Comparison of ENCODE assay signal across 15 cellular contexts in genomic region chr5:130550553-130550940, GRCh38.
"Had no signal": no experiment of that assay in that cellular context is flagged by ENCODE, and none has a peak within 500 bp of the region (broad histone marks: within the 10 kb centered on the region; RNA-seq: fewer than 3 reads in every experiment).

No MANE protein-coding gene starts in this region.

- H3K36me3 Mint-ChIP-seq: activated naive CD4-positive, alpha-beta T cell treated with anti-CD3 and anti-CD28 coated beads, Interleukin-2, amount 50 U/mL, for 24 hours; brain; mesothelial cell of epicardium; stimulated activated naive B cell treated with anti-CD40 and anti-IgM and Interleukin-4, amounts not matched to agents 10 μg/mL and 1 μg/mL and 100 μg/mL, for 72 hours had no signal

- H3K4me3 Mint-ChIP-seq: activated naive CD4-positive, alpha-beta T cell treated with anti-CD3 and anti-CD28 coated beads, Interleukin-2, amount 50 U/mL, for 24 hours; brain; mesothelial cell of epicardium; naive thymus-derived CD8-positive, alpha-beta T cell; stimulated activated naive B cell treated with anti-CD40 and anti-IgM and Interleukin-4, amounts not matched to agents 10 μg/mL and 1 μg/mL and 100 μg/mL, for 72 hours; T-helper 1 cell treated with Interleukin-12 subunit alpha and Interleukin-12 subunit beta and Interleukin-4 antibody, amounts not matched to agents 30 μg/mL and 1 μg/mL, for 36 hours had no signal

- H3K27me3 Mint-ChIP-seq: brain; stimulated activated naive B cell treated with anti-CD40 and anti-IgM and Interleukin-4, amounts not matched to agents 10 μg/mL and 1 μg/mL and 100 μg/mL, for 72 hours had no signal

- H3K27ac ChIP-seq: esophagus squamous epithelium, gastrocnemius medialis, neutrophil, right atrium auricular region, transverse colon had no signal

- DNase-seq: activated CD4-positive, alpha-beta T cell treated with anti-CD3 and anti-CD28 coated beads, Interleukin-2, amount 50 U/mL, for 1 hour; activated T-cell treated with anti-CD3 and anti-CD28 coated beads for 4 hours; cerebellar nuclear complex; esophagus squamous epithelium; gastrocnemius medialis; naive thymus-derived CD8-positive, alpha-beta T cell; stimulated activated CD4-positive, alpha-beta T cell treated with anti-CD3 and anti-CD28 coated beads, Interleukin-1b, Interleukin-23, amount 100 ng/mL, for 48 hours; stimulated activated naive B cell treated with anti-CD40 and anti-IgM and Interleukin-4, amounts not matched to agents 10 μg/mL and 1 μg/mL and 100 μg/mL, for 72 hours; transverse colon had no signal

- H3K27ac Mint-ChIP-seq: activated naive CD4-positive, alpha-beta T cell treated with anti-CD3 and anti-CD28 coated beads, Interleukin-2, amount 50 U/mL, for 24 hours; brain; mesothelial cell of epicardium; naive thymus-derived CD8-positive, alpha-beta T cell; stimulated activated naive B cell treated with anti-CD40 and anti-IgM and Interleukin-4, amounts not matched to agents 10 μg/mL and 1 μg/mL and 100 μg/mL, for 72 hours; T-helper 1 cell treated with Interleukin-12 subunit alpha and Interleukin-12 subunit beta and Interleukin-4 antibody, amounts not matched to agents 30 μg/mL and 1 μg/mL, for 36 hours had no signal

- H3K4me3 ChIP-seq: esophagus squamous epithelium, gastrocnemius medialis, right atrium auricular region, transverse colon had no signal

- H3K27me3 ChIP-seq: esophagus squamous epithelium, gastrocnemius medialis, neutrophil, right atrium auricular region, transverse colon had no signal

- H3K9me3 ChIP-seq: esophagus squamous epithelium, gastrocnemius medialis, neutrophil, transverse colon had no signal

- H3K4me1 Mint-ChIP-seq: activated naive CD4-positive, alpha-beta T cell treated with anti-CD3 and anti-CD28 coated beads, Interleukin-2, amount 50 U/mL, for 24 hours; brain; mesothelial cell of epicardium; naive thymus-derived CD8-positive, alpha-beta T cell; stimulated activated naive B cell treated with anti-CD40 and anti-IgM and Interleukin-4, amounts not matched to agents 10 μg/mL and 1 μg/mL and 100 μg/mL, for 72 hours had no signal

- H3K36me3 ChIP-seq: esophagus squamous epithelium, gastrocnemius medialis, neutrophil, right atrium auricular region, transverse colon had no signal

- H3K4me1 ChIP-seq: gastrocnemius medialis, right atrium auricular region, transverse colon had no signal
